In the genomic region with DNA sequence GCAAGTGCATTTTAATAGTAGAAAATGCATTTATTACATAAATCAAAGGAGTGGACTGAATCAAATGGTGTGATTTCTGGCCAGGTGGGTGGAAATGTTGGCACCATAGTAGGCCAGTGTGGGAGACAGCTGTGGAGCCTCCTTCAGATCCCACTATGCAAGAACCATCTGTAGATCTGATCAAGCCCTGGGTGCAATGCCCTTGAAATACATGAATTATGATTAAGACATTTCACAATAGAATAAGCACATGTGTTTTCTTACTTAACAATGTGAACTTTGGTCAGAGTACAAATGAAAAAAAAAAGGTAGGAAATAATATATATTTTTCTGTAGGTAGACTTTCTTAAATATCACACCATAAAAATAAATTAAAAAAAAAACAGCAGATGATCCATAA, we compare ENCODE assay signal across 21 cellular contexts.
"Had no signal": no experiment of that assay in that cellular context is flagged by ENCODE, and none has a peak within 500 bp of the region (broad histone marks: within the 10 kb centered on the region; RNA-seq: fewer than 3 reads in every experiment).

No MANE protein-coding gene starts in this region.

- H3K4me1 Mint-ChIP-seq: activated B cell treated with CpG ODN at 0.5 μM for 24 hours; activated CD4-positive, alpha-beta T cell treated with anti-CD3 and anti-CD28 coated beads, Interleukin-2, amount 10 ng/mL, durations not matched to agents 24 days and 14 days; activated naive CD8-positive, alpha-beta T cell treated with anti-CD3 and anti-CD28 coated beads, Interleukin-2, amount 50 U/mL, for 24 hours; T-cell had no signal

- H3K27me3 Mint-ChIP-seq: activated B cell treated with CpG ODN at 0.5 μM for 24 hours; activated CD4-positive, alpha-beta T cell treated with anti-CD3 and anti-CD28 coated beads, Interleukin-2, amount 10 ng/mL, durations not matched to agents 24 days and 14 days; activated naive CD8-positive, alpha-beta T cell treated with anti-CD3 and anti-CD28 coated beads, Interleukin-2, amount 50 U/mL, for 24 hours; T-cell had no signal

- H3K36me3 Mint-ChIP-seq: activated naive CD4-positive, alpha-beta T cell treated with anti-CD3 and anti-CD28 coated beads, Interleukin-2, amount 50 U/mL, for 72 hours; T-cell had no signal

- H3K9me3 Mint-ChIP-seq: activated B cell treated with CpG ODN at 0.5 μM for 24 hours; activated CD4-positive, alpha-beta T cell treated with anti-CD3 and anti-CD28 coated beads, Interleukin-2, amount 10 ng/mL, durations not matched to agents 24 days and 14 days; activated T-cell treated with anti-CD3 and anti-CD28 coated beads, Interleukin-2, amount 50 U/mL, for 4 hours had no signal

- H3K4me3 ChIP-seq: SK-N-MC had no signal

- DNase-seq: activated B cell treated with CpG ODN at 0.5 μM for 24 hours; activated CD4-positive, alpha-beta T cell treated with anti-CD3 and anti-CD28 coated beads for 1 hour; activated CD4-positive, alpha-beta T cell treated with anti-CD3 and anti-CD28 coated beads, Interleukin-2, amount 10 ng/mL, durations not matched to agents 24 days and 14 days; activated CD4-positive, alpha-beta T cell treated with anti-CD3 and anti-CD28 coated beads, Interleukin-2, amount 50 U/mL, for 48 hours; activated effector memory CD4-positive, alpha-beta T cell treated with anti-CD3 and anti-CD28 coated beads, Interleukin-2, amount 50 U/mL, for 16 hours; activated naive CD4-positive, alpha-beta T cell treated with Interleukin-2 at 50 U/mL for 16 hours; activated naive CD8-positive, alpha-beta T cell treated with anti-CD3 and anti-CD28 coated beads, Interleukin-2, amount 50 U/mL, for 24 hours; activated T-cell treated with anti-CD3 and anti-CD28 coated beads, Interleukin-2, amount 50 U/mL, for 4 hours; NCI-H146; NCI-H187 treated with DMSO at 0.1 percent for 48 hours; NCI-H345; NCI-H510A; NCI-H69; NK-92 treated with Interleukin-12 subunit alpha and Interleukin-12 subunit beta, amount 100 ng/mL, for 24 hours; OCI-M1; RPMI8226; T-cell; T-helper 2 cell; T1000 had no signal

- H3K27ac Mint-ChIP-seq: activated B cell treated with CpG ODN at 0.5 μM for 24 hours; activated CD4-positive, alpha-beta T cell treated with anti-CD3 and anti-CD28 coated beads, Interleukin-2, amount 10 ng/mL, durations not matched to agents 24 days and 14 days; activated naive CD4-positive, alpha-beta T cell treated with anti-CD3 and anti-CD28 coated beads, Interleukin-2, amount 50 U/mL, for 72 hours; activated naive CD8-positive, alpha-beta T cell treated with anti-CD3 and anti-CD28 coated beads, Interleukin-2, amount 50 U/mL, for 24 hours; T-cell had no signal

- H3K4me3 Mint-ChIP-seq: activated B cell treated with CpG ODN at 0.5 μM for 24 hours; activated CD4-positive, alpha-beta T cell treated with anti-CD3 and anti-CD28 coated beads, Interleukin-2, amount 10 ng/mL, durations not matched to agents 24 days and 14 days; activated naive CD8-positive, alpha-beta T cell treated with anti-CD3 and anti-CD28 coated beads, Interleukin-2, amount 50 U/mL, for 24 hours; activated T-cell treated with anti-CD3 and anti-CD28 coated beads, Interleukin-2, amount 50 U/mL, for 4 hours; T-cell had no signal

- H3K27ac ChIP-seq: SK-N-MC had no signal
